In the genomic region with DNA sequence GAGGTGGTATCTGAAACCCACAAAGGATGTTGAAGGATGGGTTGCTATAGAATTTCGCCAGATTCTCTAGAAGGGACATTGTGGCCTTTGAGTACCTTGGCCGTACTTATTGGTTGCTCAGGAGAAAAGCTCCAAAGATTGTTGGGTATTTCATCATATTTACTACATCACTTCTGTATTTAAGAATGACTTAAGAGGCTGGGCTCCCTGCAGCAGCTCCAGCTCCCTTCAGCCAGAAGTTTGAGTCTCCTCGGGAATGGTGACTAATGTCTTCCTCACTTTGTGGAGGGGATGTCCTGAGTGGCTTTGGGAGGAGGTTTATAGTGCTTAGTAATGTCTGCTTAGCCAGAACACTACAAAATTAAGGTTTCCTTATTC, we compare ENCODE assay signal across 14 cellular contexts. TPM values are rescaled to one million over a fixed set of nuclear protein-coding genes. Genes with fewer than 3 reads are reported as not detected.
A peak's percentile ranks its signal among the peaks of the same experiment; 100 is the strongest.
DNase-seq lines count a peak whose midpoint lies in the region; ATAC-seq, FAIRE-seq and TF ChIP-seq lines count a peak whose summit lies in the region.
"Had no signal": no experiment of that assay in that cellular context is flagged by ENCODE, and none has a peak within 500 bp of the region (broad histone marks: within the 10 kb centered on the region; RNA-seq: fewer than 3 reads in every experiment).

No MANE protein-coding gene starts in this region.

- no peak for TF ChIP-seq CTCF in fibroblast of pulmonary artery (IDR thresholded peaks at IDR 0.05; ENCODE audit: low read length, missing control alignments)

- H3K27me3 Mint-ChIP-seq in immature natural killer cell (ENCODE audit: low read depth in 3 of 3), result peaks cover 0 to 1% (median 0%) of the 10 kb centered on the region in 3 donors
- H3K27me3 Mint-ChIP-seq: naive thymus-derived CD4-positive, alpha-beta T cell had no signal

- H3K27me3 ChIP-seq in rectal smooth muscle tissue (ENCODE audit: control insufficient read depth, insufficient read depth, low read length), result no peaks in the 10 kb centered on the region

- H3K9ac ChIP-seq in rectal smooth muscle tissue (ENCODE audit: low read length), result no peak overlapping the region

- ATAC-seq in SK-N-SH treated with all-trans-retinoic acid at 6 μM for 48 hours (peak; percentile 56; the same call in 2 of the 3 replicates), GM21367 (IDR thresholded peaks at IDR 0.05; ENCODE audit: unreplicated experiment) (no peak)
- ATAC-seq: naive thymus-derived CD4-positive, alpha-beta T cell had no signal

- H3K27ac Mint-ChIP-seq in immature natural killer cell, result no peak overlapping the region
- H3K27ac Mint-ChIP-seq: naive thymus-derived CD4-positive, alpha-beta T cell had no signal

- H3K4me3 Mint-ChIP-seq in immature natural killer cell, result no peak overlapping the region
- H3K4me3 Mint-ChIP-seq: naive thymus-derived CD4-positive, alpha-beta T cell had no signal

- H3K36me3 ChIP-seq in rectal smooth muscle tissue (ENCODE audit: control insufficient read depth, insufficient read depth, low read length), result peaks cover 2% of the 10 kb centered on the region

- H3K36me3 Mint-ChIP-seq in immature natural killer cell, result peaks cover 0 to 11% (median 0%) of the 10 kb centered on the region in 3 donors

- H3K4me1 ChIP-seq in rectal smooth muscle tissue (ENCODE audit: control insufficient read depth, insufficient read depth, low read length), result no peaks in the 10 kb centered on the region

- peak overlapping the region; percentile 1 for H3K27ac ChIP-seq in rectal smooth muscle tissue (ENCODE audit: low read depth, low read length)

- no peaks in the 10 kb centered on the region for H3K4me1 Mint-ChIP-seq in immature natural killer cell
- H3K4me1 Mint-ChIP-seq: naive thymus-derived CD4-positive, alpha-beta T cell had no signal

- DNase-seq in ELR (ENCODE audit: low read depth) (peak; percentile 93), fibroblast of pulmonary artery (ENCODE audit: low read depth) (peak; percentile 84), urothelium cell line (ENCODE audit: low spot score) (no peak), iPS-NIHi7 (ENCODE audit: extremely low spot score) (no peak), immature natural killer cell (no peak)
- DNase-seq: DMS153; naive thymus-derived CD4-positive, alpha-beta T cell; NCI-H1930; SHP77 treated with DMSO at 0.1 percent for 48 hours; stimulated activated CD4-positive, alpha-beta T cell treated with anti-CD3 and anti-CD28 coated beads, Interleukin-2, amount 100 ng/mL, for 24 hours had no signal

- H3K4me3 ChIP-seq in fibroblast of pulmonary artery (replicated peaks; ENCODE audit: low read depth, low read length), result no peak overlapping the region
- no peak overlapping the region for H3K4me3 ChIP-seq in rectal smooth muscle tissue (ENCODE audit: low read length)

- no peak for FAIRE-seq in urothelium cell line (lab: Jason Lieb, UNC)
- FAIRE-seq: frontal cortex had no signal

- H3K9me3 Mint-ChIP-seq in immature natural killer cell, result no peaks in the 10 kb centered on the region
- H3K9me3 Mint-ChIP-seq: naive thymus-derived CD4-positive, alpha-beta T cell had no signal

TF ChIP-seq in SK-N-SH treated with all-trans-retinoic acid at 6 μM for 48 hours, 23 proteins besides CTCF, POLR2A, EP300 and RAD21:
- TF ChIP-seq ESRRG (CRISPR knock-in tag; IDR thresholded peaks at IDR 0.05), result no peak
- TF ChIP-seq BACH2 (CRISPR knock-in tag; IDR thresholded peaks at IDR 0.05; ENCODE audit: borderline replicate concordance), result no peak
- no peak for TF ChIP-seq ZNF70 (CRISPR knock-in tag; IDR thresholded peaks at IDR 0.05)
TF ChIP-seq in SK-N-SH treated with all-trans-retinoic acid at 6 μM for 48 hours: peak in this region for 0.

RNA-seq across cellular contexts. Expression of gene MINDY4, which starts 18.1 kb away (rescaled TPM):
- under 1 TPM in 2 of 3 donors, not detected in 1; 0.45 to 0.71 TPM for polyA plus RNA-seq in immature natural killer cell

RNA-seq across cellular contexts. Expression of gene INMT, which starts 37.4 kb away (rescaled TPM):
- not detected for polyA plus RNA-seq in immature natural killer cell

Comparison
In these comparisons a context has a peak if more than half of its experiments do, and no peak if none do; other contexts are left out.
1. DNase-seq: peak in ELR (single experiment) and fibroblast of pulmonary artery (single experiment); none in urothelium cell line (single experiment), iPS-NIHi7 (single experiment) and immature natural killer cell (0 of 3).